ENCODE assay signal across 10 cellular contexts in the genomic region with DNA sequence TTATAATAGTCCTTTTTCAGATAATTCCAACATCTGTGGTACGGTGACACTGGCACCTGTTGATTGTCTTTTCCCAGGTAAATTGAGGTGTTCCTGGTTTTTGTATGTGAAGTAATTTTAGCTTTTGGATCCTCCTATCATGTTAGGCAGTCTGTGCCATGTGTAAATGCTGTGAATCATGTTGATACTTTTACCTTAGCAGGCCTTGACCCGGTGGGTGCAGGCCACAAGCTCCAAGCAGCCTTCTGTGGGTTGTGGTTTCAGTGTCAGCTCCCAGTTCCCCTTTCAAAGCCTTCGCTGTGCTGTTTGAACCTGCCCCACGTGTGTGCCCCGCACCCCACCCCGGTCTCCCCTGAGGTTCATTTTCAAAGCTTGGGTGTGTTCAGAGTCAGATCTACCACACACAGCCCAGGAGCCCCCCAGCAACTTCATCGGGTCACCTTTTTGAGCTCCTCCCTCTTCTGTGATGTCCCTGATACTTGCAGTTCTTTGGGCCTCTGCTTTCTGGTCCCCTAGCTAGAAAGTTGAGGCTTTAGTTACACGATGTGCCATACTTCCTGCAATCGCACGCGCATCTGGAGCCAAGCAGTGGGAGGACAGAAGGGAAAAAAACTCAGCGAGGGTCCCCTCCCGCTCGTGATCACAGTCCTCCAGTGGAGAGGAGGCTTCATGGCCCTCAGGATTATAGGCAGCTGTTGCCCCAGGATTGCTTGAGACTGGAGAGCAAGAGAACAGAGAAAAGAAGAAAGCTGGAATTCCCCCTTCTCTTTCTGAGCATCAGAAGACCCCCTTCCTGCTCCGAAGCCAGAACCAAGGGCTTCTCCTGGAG. TPM values are rescaled to one million over a fixed set of nuclear protein-coding genes. Genes with fewer than 3 reads are reported as not detected.
DNase-seq lines count a peak whose midpoint lies in the region; ATAC-seq and TF ChIP-seq lines count a peak whose summit lies in the region.
"Had no signal": no experiment of that assay in that cellular context is flagged by ENCODE, and none has a peak within 500 bp of the region (broad histone marks: within the 10 kb centered on the region; RNA-seq: fewer than 3 reads in every experiment).

No MANE protein-coding gene starts in this region.

- no peak overlapping the region for H3K27ac ChIP-seq in brain microvascular endothelial cell
- H3K27ac ChIP-seq: 22Rv1, VCaP had no signal

- no peak overlapping the region for H3K27ac Mint-ChIP-seq in endothelial cell (ENCODE audit: unreplicated experiment)

- no peaks in the 10 kb centered on the region for H3K4me1 Mint-ChIP-seq in endothelial cell (ENCODE audit: unreplicated experiment)

- H3K9me3 Mint-ChIP-seq in endothelial cell (ENCODE audit: unreplicated experiment), result no peaks in the 10 kb centered on the region

- in situ Hi-C loops in brain microvascular endothelial cell (cut with HindIII; ENCODE audit: low pct_ligation_motif_present, low sequenced_read_pairs), result no loop called here

- H3K36me3 Mint-ChIP-seq in endothelial cell (ENCODE audit: low read depth, unreplicated experiment), result peaks cover 15% of the 10 kb centered on the region

- no peak overlapping the region for H3K4me3 ChIP-seq in brain microvascular endothelial cell (ENCODE audit: low read depth, low read length)

- peaks cover 7% of the 10 kb centered on the region for H3K27me3 Mint-ChIP-seq in endothelial cell (ENCODE audit: unreplicated experiment)

- H3K27me3 ChIP-seq in brain microvascular endothelial cell (replicated peaks), result no peaks in the 10 kb centered on the region

- DNase-seq in NCI-H2107 treated with DMSO at 0.1 percent for 48 hours (lab: John Stamatoyannopoulos, UW; ENCODE audit: unreplicated experiment), result peak; percentile 12
- no peak for DNase-seq in NCI-H2107 (lab: John Stamatoyannopoulos, UW)
- peak; percentile 82 for DNase-seq in activated CD4-positive, alpha-beta T cell treated with anti-CD3 and anti-CD28 coated beads for 48 hours
- peak; percentile 48 to 59 for DNase-seq in left colon
- no peak for DNase-seq in endothelial cell (ENCODE audit: low spot score)
- no peak for DNase-seq in brain microvascular endothelial cell
- DNase-seq in SHP77 treated with DMSO at 0.1 percent for 48 hours (lab: John Stamatoyannopoulos, UW), result no peak

- H3K4me3 Mint-ChIP-seq in endothelial cell (ENCODE audit: unreplicated experiment), result no peak overlapping the region

- peak; percentile 91 for ATAC-seq in HG03442 (IDR thresholded peaks at IDR 0.05; ENCODE audit: unreplicated experiment)
- ATAC-seq in left colon, result peak; percentile 36

- no peak for TF ChIP-seq CTCF in endothelial cell (IDR thresholded peaks at IDR 0.05; ENCODE audit: unreplicated experiment)
- TF ChIP-seq CTCF in brain microvascular endothelial cell (IDR thresholded peaks at IDR 0.05; ENCODE audit: low read depth, low read length, missing control alignments), result no peak

- intact Hi-C loops in left colon (cut with DNase I, micrococcal nuclease), result no loop called here

- peaks cover 5% of the 10 kb centered on the region for H3K36me3 ChIP-seq in brain microvascular endothelial cell (replicated peaks)

RNA-seq across cellular contexts. Expression of a gene that starts 8.7 kb away (rescaled TPM):
- 1 to 10 TPM; 1.0 to 3.3 TPM for total RNA-seq in left colon
- total RNA-seq in endothelial cell (ENCODE audit: unreplicated experiment), result 1.2 TPM

RNA-seq across cellular contexts. Expression of a gene that starts 49.5 kb away (rescaled TPM):
- 10 to 100 TPM; 39.7 to 45.2 TPM for total RNA-seq in left colon
- total RNA-seq in endothelial cell (ENCODE audit: unreplicated experiment), result 129 TPM

Comparison
In these comparisons a context has a peak if more than half of its experiments do, and no peak if none do; other contexts are left out.
1. DNase-seq: peak in NCI-H2107 treated with DMSO at 0.1 percent for 48 hours (single experiment), activated CD4-positive, alpha-beta T cell treated with anti-CD3 and anti-CD28 coated beads for 48 hours (single experiment) and left colon (2 of 2); none in NCI-H2107 (single experiment), endothelial cell (single experiment), brain microvascular endothelial cell (single experiment) and SHP77 treated with DMSO at 0.1 percent for 48 hours (single experiment).